In genomic region chr1:61757945-61758344, GRCh38 we compare ENCODE assay signal across 1 cellular context.
TF ChIP-seq lines count a peak whose summit lies in the region.

No MANE protein-coding gene starts in this region.

TF ChIP-seq in IMR-90, 13 proteins besides CTCF, POLR2A, EP300 and RAD21:
- TF ChIP-seq USF2 (IDR thresholded peaks at IDR 0.05; ENCODE audit: low read depth, low read length) (no peak), MAFK (IDR thresholded peaks at IDR 0.05; ENCODE audit: low read depth, low read length) (no peak), NFE2L2 (IDR thresholded peaks at IDR 0.05; ENCODE audit: low read depth, low read length) (no peak), CEBPB (IDR thresholded peaks at IDR 0.05; ENCODE audit: low read depth, low read length) (0 out of 2 replicates have a peak, but pooled peaks have one; percentile 0), RFX5 (IDR thresholded peaks at IDR 0.05; ENCODE audit: low read depth, low read length) (no peak)
- TF ChIP-seq, protein P1, sequence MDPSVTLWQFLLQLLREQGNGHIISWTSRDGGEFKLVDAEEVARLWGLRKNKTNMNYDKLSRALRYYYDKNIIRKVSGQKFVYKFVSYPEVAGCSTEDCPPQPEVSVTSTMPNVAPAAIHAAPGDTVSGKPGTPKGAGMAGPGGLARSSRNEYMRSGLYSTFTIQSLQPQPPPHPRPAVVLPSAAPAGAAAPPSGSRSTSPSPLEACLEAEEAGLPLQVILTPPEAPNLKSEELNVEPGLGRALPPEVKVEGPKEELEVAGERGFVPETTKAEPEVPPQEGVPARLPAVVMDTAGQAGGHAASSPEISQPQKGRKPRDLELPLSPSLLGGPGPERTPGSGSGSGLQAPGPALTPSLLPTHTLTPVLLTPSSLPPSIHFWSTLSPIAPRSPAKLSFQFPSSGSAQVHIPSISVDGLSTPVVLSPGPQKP (IDR thresholded peaks at IDR 0.05; ENCODE audit: borderline replicate concordance, low read depth, low read length), result no peak
TF ChIP-seq in IMR-90: peak in this region for 1.
